In genomic region chrX:4263005-4263404, GRCh38 we compare ENCODE assay signal across 11 cellular contexts.
DNase-seq lines count a peak whose midpoint lies in the region; ATAC-seq, FAIRE-seq and TF ChIP-seq lines count a peak whose summit lies in the region.
"Had no signal": no experiment of that assay in that cellular context is flagged by ENCODE, and none has a peak within 500 bp of the region (broad histone marks: within the 10 kb centered on the region; RNA-seq: fewer than 3 reads in every experiment).

No MANE protein-coding gene starts in this region.

- 39% methylated on average over 7 of the region's 7 CpGs for WGBS in GM12878 (ENCODE audit: insufficient coverage, insufficient replicate concordance, low lambda C conversion rate, missing lambda C conversion rate)

- H4K20me1 ChIP-seq in GM12878 (ENCODE audit: control insufficient read depth, insufficient read depth), result no peaks in the 10 kb centered on the region

- no peak overlapping the region for H3K4me3 ChIP-seq in GM12878

- TF ChIP-seq EP300 in GM12878 (IDR thresholded peaks at IDR 0.05; ENCODE audit: borderline replicate concordance in 1 of 2, control insufficient read depth in 1 of 2, low read depth in 2 of 2, low read length in 2 of 2), result no peak

- DNase-seq in NCI-H82 (lab: John Stamatoyannopoulos, UW), result peak; percentile 59
- no peak for DNase-seq in NCI-H82 treated with DMSO at 0.1 percent for 48 hours (lab: John Stamatoyannopoulos, UW; ENCODE audit: unreplicated experiment)
- peak; percentile 13 for DNase-seq in NCI-H1105 treated with DMSO at 0.1 percent for 48 hours (lab: John Stamatoyannopoulos, UW)
- DNase-seq in GM12878 (ENCODE audit: low read depth, low spot score), result no peak
- peak; percentile 1 for DNase-seq in pons (ENCODE audit: low spot score)
- no peak for DNase-seq in NCI-H187 treated with DMSO at 0.1 percent for 48 hours (lab: John Stamatoyannopoulos, UW)
- no peak for DNase-seq in GM19240 (ENCODE audit: insufficient read length, low spot score)
- DNase-seq: GOT3, NCI-H2227 treated with DMSO at 0.1 percent for 48 hours, T-helper 9 cell had no signal

- no peaks in the 10 kb centered on the region for H3K79me2 ChIP-seq in GM12878 (ENCODE audit: control insufficient read depth, insufficient read depth, low read length)

- intact Hi-C loops in GM12878 (cut with micrococcal nuclease; ENCODE audit: unreplicated experiment), result no loop called here

- H3K4me2 ChIP-seq in GM12878 (ENCODE audit: control insufficient read depth, insufficient read depth), result no peak overlapping the region

- H3K36me3 ChIP-seq in GM12878 (ENCODE audit: control insufficient read depth in 2 of 2, insufficient read depth in 2 of 2, low read length in 1 of 2), result no peaks in the 10 kb centered on the region

- 0 out of 2 replicates have a peak, but pooled peaks have one; percentile 5 for TF ChIP-seq RAD21 in GM12878 (IDR thresholded peaks at IDR 0.05; ENCODE audit: insufficient read depth, low read depth, low read length)

- POLR2A ChIA-PET in GM12878 (lab: Charles Lee), result no interaction called here

- no peaks in the 10 kb centered on the region for H3K9me3 ChIP-seq in GM12878 (replicated peaks; ENCODE audit: control insufficient read depth, insufficient read depth, low read length)

- H3K27me3 ChIP-seq in GM12878 (replicated peaks in 1 of 2; ENCODE audit: control insufficient read depth in 2 of 2, insufficient read depth in 2 of 2, low read length in 1 of 2), result no peaks in the 10 kb centered on the region

- TF ChIP-seq POLR2A in GM12878 (IDR thresholded peaks at IDR 0.05; ENCODE audit: low read depth, low read length), result no peak

- BruUV-seq in GM12878 (replicated peaks; lab: Mats Ljungman, UMichigan), result no TSS peak

- no peak overlapping the region for H2AFZ ChIP-seq in GM12878 (ENCODE audit: control insufficient read depth, low read depth, low read length)

- H3K27ac ChIP-seq in GM12878 (ENCODE audit: control insufficient read depth, insufficient read depth), result no peak overlapping the region

- RAD21 ChIA-PET in GM12878 (lab: Charles Lee; ENCODE audit: unreplicated experiment), result interaction anchor here (0.7 kb wide), 1 partner anchor 305 kb away, joined by 3 read pairs; no protein-coding TSS in a partner anchor

- SMC1A ChIA-PET in GM12878 (lab: Charles Lee; ENCODE audit: uncharacterized antibody, unreplicated experiment), result no interaction called here

- in situ Hi-C loops in GM12878 (cut with MboI), result no loop called here

- no peak overlapping the region for H3K9ac ChIP-seq in GM12878 (ENCODE audit: control insufficient read depth, insufficient read depth, low read length)

- ATAC-seq in GM12878 (no peak; the same call in 2 of the 3 replicates), GM18861 (IDR thresholded peaks at IDR 0.05; ENCODE audit: unreplicated experiment) (no peak)

- H3K4me1 ChIP-seq in GM12878 (ENCODE audit: control insufficient read depth, insufficient read depth, low read length), result no peaks in the 10 kb centered on the region

- no peak for FAIRE-seq in GM12878 (lab: Jason Lieb, UNC)

- CTCF ChIA-PET in GM12878 (lab: Yijun Ruan, JAX), result interaction anchor here (0.7 to 1.0 kb wide), 2 partner anchors 290 to 449 kb away, joined by 3 to 4 read pairs; no protein-coding TSS in a partner anchor

- TF ChIP-seq CTCF in GM12878 (IDR thresholded peaks at IDR 0.05 in 2 of 3, conservative IDR thresholded peaks at IDR 0.05 in 1 of 3; ENCODE audit: control insufficient read depth in 2 of 3, extremely low read depth in 1 of 3, insufficient read depth in 1 of 3, low read depth in 3 of 3, low read length in 3 of 3), result peak in 1 of 3 experiments; percentile 7; a peak in 1 of 6 replicates

TF ChIP-seq in GM12878, 131 proteins besides CTCF, POLR2A, EP300 and RAD21:
- no peak for TF ChIP-seq SIX5 (IDR thresholded peaks at IDR 0.05; ENCODE audit: low read depth, low read length, severe bottlenecking)
- TF ChIP-seq TCF7 (IDR thresholded peaks at IDR 0.05; ENCODE audit: borderline replicate concordance), result no peak
- TF ChIP-seq GABPA (IDR thresholded peaks at IDR 0.05; ENCODE audit: low read depth), result no peak
- no peak for TF ChIP-seq ZBED1 (IDR thresholded peaks at IDR 0.05; ENCODE audit: borderline replicate concordance)
- TF ChIP-seq ATF3 (IDR thresholded peaks at IDR 0.05; ENCODE audit: borderline replicate concordance, extremely low read depth, low read depth, low read length), result no peak
- TF ChIP-seq REST (IDR thresholded peaks at IDR 0.05; ENCODE audit: low read depth, low read length), result no peak
- TF ChIP-seq PML (IDR thresholded peaks at IDR 0.05; ENCODE audit: low read length), result no peak
- no peak for TF ChIP-seq FOXM1 (IDR thresholded peaks at IDR 0.05; ENCODE audit: low read depth, low read length)
- no peak for TF ChIP-seq MYC (IDR thresholded peaks at IDR 0.05; ENCODE audit: insufficient read depth, insufficient read length, insufficient replicate concordance, low read length, severe bottlenecking)
- no peak for TF ChIP-seq CEBPB (IDR thresholded peaks at IDR 0.05; ENCODE audit: borderline replicate concordance in 1 of 2, low read depth in 2 of 2, low read length in 2 of 2)
- TF ChIP-seq JUNB (IDR thresholded peaks at IDR 0.05), result no peak
- no peak for TF ChIP-seq ZBTB11 (CRISPR knock-in tag; IDR thresholded peaks at IDR 0.05)
- no peak for TF ChIP-seq STAT3 (IDR thresholded peaks at IDR 0.05; ENCODE audit: low read depth, low read length)
- no peak for TF ChIP-seq SKIL (IDR thresholded peaks at IDR 0.05; ENCODE audit: low read depth, poor library complexity, severe bottlenecking)
TF ChIP-seq in GM12878: peak in this region for 0.

Comparison
In these comparisons a context has a peak if more than half of its experiments do, and no peak if none do; other contexts are left out.
1. DNase-seq: peak in NCI-H82 (single experiment), NCI-H1105 treated with DMSO at 0.1 percent for 48 hours (single experiment) and pons (single experiment); none in NCI-H82 treated with DMSO at 0.1 percent for 48 hours (single experiment), GM12878 (single experiment), NCI-H187 treated with DMSO at 0.1 percent for 48 hours (single experiment) and GM19240 (single experiment).